Comparison of ENCODE assay signal across 20 cellular contexts in the genomic region with DNA sequence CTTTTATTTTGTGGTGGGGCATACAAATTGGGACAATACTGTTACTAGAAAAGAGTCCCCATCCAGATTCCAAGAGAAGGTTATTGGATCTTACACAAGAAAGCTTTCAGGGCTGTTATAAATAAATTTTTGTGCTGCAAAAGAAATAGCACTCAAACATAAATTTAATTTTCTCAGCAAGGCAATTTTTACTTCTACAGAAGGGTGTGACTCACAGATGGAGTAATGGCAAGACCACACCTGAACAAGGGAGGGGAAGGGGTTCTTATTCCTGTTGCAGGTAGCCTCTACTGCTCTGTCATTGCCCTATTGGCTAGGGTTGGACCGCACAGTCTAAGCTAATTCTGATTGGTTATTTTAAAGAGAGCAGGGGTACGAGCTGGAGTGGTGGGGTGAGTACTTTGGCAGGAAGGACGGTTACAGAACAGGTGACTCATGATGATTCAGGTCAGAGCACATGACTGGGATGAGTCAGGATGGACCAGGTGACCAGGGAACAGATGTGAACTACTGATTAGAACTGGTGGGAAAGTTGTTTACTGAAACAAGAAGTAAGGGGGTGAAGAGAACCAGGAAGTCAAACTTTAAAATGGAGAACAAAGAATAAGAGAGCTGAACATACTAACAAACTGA. TPM values are rescaled to one million over a fixed set of nuclear protein-coding genes. Genes with fewer than 3 reads are reported as not detected.
"Had no signal": no experiment of that assay in that cellular context is flagged by ENCODE, and none has a peak within 500 bp of the region (broad histone marks: within the 10 kb centered on the region; RNA-seq: fewer than 3 reads in every experiment).

No MANE protein-coding gene starts in this region.

- FAIRE-seq: colon had no signal

- H3K27ac Mint-ChIP-seq: activated CD4-positive, alpha-beta memory T cell treated with anti-CD3 and anti-CD28 coated beads, Interleukin-2, amount 10 ng/mL, durations not matched to agents 7 days and 5 days; activated naive CD8-positive, alpha-beta T cell treated with anti-CD3 and anti-CD28 coated beads, Interleukin-2, amount 50 U/mL, for 24 hours; memory B cell; T-helper 2 cell treated with Interferon-gamma antibody and Interleukin-4, amounts not matched to agents 5 μg/mL and 100 μg/mL, for 36 hours had no signal

- H3K27me3 Mint-ChIP-seq: memory B cell had no signal

- DNase-seq: activated CD4-positive, alpha-beta memory T cell treated with anti-CD3 and anti-CD28 coated beads, Interleukin-2, amount 10 ng/mL, durations not matched to agents 7 days and 5 days; activated naive CD8-positive, alpha-beta T cell treated with anti-CD3 and anti-CD28 coated beads, Interleukin-2, amount 50 U/mL, for 24 hours; activated T-cell treated with anti-CD3 and anti-CD28 coated beads, Interleukin-2, amount 50 U/mL, for 48 hours; esophagus squamous epithelium; foreskin melanocyte; head of caudate nucleus; psoas muscle; spleen; stimulated activated CD4-positive, alpha-beta T cell treated with anti-CD3 and anti-CD28 coated beads, Interleukin-2, amount 100 ng/mL, for 24 hours; stimulated activated naive CD8-positive, alpha-beta T cell treated with anti-CD3 and anti-CD28 coated beads, Interleukin-15, Interleukin-2, amounts not matched to agents 100 U/mL and 50 U/mL, for 24 hours; upper lobe of left lung had no signal

- H3K27me3 ChIP-seq: ascending aorta, cardiac muscle cell, esophagus squamous epithelium, spleen, suprapubic skin, upper lobe of left lung had no signal

- ATAC-seq: activated naive CD8-positive, alpha-beta T cell treated with anti-CD3 and anti-CD28 coated beads, Interleukin-2, amount 50 U/mL, for 24 hours; left lobe of liver; psoas muscle; sciatic nerve; stimulated activated naive CD8-positive, alpha-beta T cell treated with anti-CD3 and anti-CD28 coated beads, Interleukin-15, Interleukin-2, amounts not matched to agents 100 U/mL and 50 U/mL, for 24 hours had no signal

- H3K27ac ChIP-seq: ascending aorta, cardiac muscle cell, esophagus squamous epithelium, psoas muscle, spleen, suprapubic skin, upper lobe of left lung had no signal

- H3K4me1 ChIP-seq: ascending aorta, esophagus squamous epithelium, psoas muscle, spleen, suprapubic skin, upper lobe of left lung had no signal

- H3K36me3 ChIP-seq: ascending aorta, cardiac muscle cell, esophagus squamous epithelium, spleen, suprapubic skin, upper lobe of left lung had no signal

- H3K4me1 Mint-ChIP-seq: activated CD4-positive, alpha-beta memory T cell treated with anti-CD3 and anti-CD28 coated beads, Interleukin-2, amount 10 ng/mL, durations not matched to agents 7 days and 5 days; activated naive CD8-positive, alpha-beta T cell treated with anti-CD3 and anti-CD28 coated beads, Interleukin-2, amount 50 U/mL, for 24 hours had no signal

- H3K4me3 ChIP-seq: ascending aorta, cardiac muscle cell, esophagus squamous epithelium, psoas muscle, spleen, suprapubic skin, upper lobe of left lung had no signal

- H3K9me3 ChIP-seq: ascending aorta, psoas muscle had no signal

- H3K4me3 Mint-ChIP-seq: activated CD4-positive, alpha-beta memory T cell treated with anti-CD3 and anti-CD28 coated beads, Interleukin-2, amount 10 ng/mL, durations not matched to agents 7 days and 5 days; activated naive CD8-positive, alpha-beta T cell treated with anti-CD3 and anti-CD28 coated beads, Interleukin-2, amount 50 U/mL, for 24 hours; memory B cell; T-helper 2 cell treated with Interferon-gamma antibody and Interleukin-4, amounts not matched to agents 5 μg/mL and 100 μg/mL, for 36 hours had no signal

RNA-seq across cellular contexts. Expression of gene CNR1, which starts 41.1 kb away (rescaled TPM):
- total RNA-seq: activated CD4-positive, alpha-beta memory T cell treated with anti-CD3 and anti-CD28 coated beads, Interleukin-2, amount 10 ng/mL, durations not matched to agents 7 days and 5 days; osteoblast had no signal
